1 cellular context compared by ENCODE assay signal in the genomic region with DNA sequence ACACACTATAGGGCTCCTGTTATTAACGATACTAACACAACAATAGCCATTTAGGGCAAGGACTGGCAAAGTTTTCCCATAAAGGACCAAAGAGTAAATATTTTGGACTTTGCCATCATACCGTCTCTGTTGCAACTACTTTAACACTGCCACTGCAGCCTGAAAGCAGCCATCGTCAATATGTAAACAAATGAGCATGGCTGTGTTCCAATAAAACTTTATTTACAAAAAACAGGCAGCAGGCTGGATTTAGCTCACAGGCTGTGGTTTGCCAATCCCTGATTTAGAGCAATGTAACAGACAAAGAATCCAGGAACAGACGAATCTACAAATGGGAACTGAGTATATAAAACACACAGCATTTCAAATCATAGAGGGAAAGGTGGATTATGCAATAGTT.
TF ChIP-seq lines count a peak whose summit lies in the region.

No MANE protein-coding gene starts in this region.

TF ChIP-seq in HepG2, 621 proteins besides CTCF, POLR2A, EP300 and RAD21 (continued from another document):
- TF ChIP-seq, protein P1, sequence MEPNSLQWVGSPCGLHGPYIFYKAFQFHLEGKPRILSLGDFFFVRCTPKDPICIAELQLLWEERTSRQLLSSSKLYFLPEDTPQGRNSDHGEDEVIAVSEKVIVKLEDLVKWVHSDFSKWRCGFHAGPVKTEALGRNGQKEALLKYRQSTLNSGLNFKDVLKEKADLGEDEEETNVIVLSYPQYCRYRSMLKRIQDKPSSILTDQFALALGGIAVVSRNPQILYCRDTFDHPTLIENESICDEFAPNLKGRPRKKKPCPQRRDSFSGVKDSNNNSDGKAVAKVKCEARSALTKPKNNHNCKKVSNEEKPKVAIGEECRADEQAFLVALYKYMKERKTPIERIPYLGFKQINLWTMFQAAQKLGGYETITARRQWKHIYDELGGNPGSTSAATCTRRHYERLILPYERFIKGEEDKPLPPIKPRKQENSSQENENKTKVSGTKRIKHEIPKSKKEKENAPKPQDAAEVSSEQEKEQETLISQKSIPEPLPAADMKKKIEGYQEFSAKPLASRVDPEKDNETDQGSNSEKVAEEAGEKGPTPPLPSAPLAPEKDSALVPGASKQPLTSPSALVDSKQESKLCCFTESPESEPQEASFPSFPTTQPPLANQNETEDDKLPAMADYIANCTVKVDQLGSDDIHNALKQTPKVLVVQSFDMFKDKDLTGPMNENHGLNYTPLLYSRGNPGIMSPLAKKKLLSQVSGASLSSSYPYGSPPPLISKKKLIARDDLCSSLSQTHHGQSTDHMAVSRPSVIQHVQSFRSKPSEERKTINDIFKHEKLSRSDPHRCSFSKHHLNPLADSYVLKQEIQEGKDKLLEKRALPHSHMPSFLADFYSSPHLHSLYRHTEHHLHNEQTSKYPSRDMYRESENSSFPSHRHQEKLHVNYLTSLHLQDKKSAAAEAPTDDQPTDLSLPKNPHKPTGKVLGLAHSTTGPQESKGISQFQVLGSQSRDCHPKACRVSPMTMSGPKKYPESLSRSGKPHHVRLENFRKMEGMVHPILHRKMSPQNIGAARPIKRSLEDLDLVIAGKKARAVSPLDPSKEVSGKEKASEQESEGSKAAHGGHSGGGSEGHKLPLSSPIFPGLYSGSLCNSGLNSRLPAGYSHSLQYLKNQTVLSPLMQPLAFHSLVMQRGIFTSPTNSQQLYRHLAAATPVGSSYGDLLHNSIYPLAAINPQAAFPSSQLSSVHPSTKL (CRISPR knock-in tag; IDR thresholded peaks at IDR 0.05) = peak; percentile 70
- TF ChIP-seq ZNF550 (CRISPR knock-in tag; IDR thresholded peaks at IDR 0.05; ENCODE audit: borderline replicate concordance) (no peak), SMAD3 (CRISPR knock-in tag; IDR thresholded peaks at IDR 0.05) (no peak), NCOA2 (CRISPR knock-in tag; IDR thresholded peaks at IDR 0.05) (no peak), ZNF329 (CRISPR knock-in tag; IDR thresholded peaks at IDR 0.05; ENCODE audit: low read depth) (no peak), MIXL1 (CRISPR knock-in tag; IDR thresholded peaks at IDR 0.05) (no peak), ZNF761 (CRISPR knock-in tag; conservative IDR thresholded peaks at IDR 0.05) (no peak), FOXK1 (CRISPR knock-in tag; IDR thresholded peaks at IDR 0.05; ENCODE audit: borderline replicate concordance, low read depth) (peak; percentile 86; the same call in 1 of the 2 replicates)
- TF ChIP-seq, protein P2, sequence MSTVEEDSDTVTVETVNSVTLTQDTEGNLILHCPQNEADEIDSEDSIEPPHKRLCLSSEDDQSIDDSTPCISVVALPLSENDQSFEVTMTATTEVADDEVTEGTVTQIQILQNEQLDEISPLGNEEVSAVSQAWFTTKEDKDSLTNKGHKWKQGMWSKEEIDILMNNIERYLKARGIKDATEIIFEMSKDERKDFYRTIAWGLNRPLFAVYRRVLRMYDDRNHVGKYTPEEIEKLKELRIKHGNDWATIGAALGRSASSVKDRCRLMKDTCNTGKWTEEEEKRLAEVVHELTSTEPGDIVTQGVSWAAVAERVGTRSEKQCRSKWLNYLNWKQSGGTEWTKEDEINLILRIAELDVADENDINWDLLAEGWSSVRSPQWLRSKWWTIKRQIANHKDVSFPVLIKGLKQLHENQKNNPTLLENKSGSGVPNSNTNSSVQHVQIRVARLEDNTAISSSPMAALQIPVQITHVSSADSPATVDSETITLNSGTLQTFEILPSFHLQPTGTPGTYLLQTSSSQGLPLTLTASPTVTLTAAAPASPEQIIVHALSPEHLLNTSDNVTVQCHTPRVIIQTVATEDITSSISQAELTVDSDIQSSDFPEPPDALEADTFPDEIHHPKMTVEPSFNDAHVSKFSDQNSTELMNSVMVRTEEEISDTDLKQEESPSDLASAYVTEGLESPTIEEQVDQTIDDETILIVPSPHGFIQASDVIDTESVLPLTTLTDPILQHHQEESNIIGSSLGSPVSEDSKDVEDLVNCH (CRISPR knock-in tag; IDR thresholded peaks at IDR 0.05) = no peak
- TF ChIP-seq, protein P3, sequence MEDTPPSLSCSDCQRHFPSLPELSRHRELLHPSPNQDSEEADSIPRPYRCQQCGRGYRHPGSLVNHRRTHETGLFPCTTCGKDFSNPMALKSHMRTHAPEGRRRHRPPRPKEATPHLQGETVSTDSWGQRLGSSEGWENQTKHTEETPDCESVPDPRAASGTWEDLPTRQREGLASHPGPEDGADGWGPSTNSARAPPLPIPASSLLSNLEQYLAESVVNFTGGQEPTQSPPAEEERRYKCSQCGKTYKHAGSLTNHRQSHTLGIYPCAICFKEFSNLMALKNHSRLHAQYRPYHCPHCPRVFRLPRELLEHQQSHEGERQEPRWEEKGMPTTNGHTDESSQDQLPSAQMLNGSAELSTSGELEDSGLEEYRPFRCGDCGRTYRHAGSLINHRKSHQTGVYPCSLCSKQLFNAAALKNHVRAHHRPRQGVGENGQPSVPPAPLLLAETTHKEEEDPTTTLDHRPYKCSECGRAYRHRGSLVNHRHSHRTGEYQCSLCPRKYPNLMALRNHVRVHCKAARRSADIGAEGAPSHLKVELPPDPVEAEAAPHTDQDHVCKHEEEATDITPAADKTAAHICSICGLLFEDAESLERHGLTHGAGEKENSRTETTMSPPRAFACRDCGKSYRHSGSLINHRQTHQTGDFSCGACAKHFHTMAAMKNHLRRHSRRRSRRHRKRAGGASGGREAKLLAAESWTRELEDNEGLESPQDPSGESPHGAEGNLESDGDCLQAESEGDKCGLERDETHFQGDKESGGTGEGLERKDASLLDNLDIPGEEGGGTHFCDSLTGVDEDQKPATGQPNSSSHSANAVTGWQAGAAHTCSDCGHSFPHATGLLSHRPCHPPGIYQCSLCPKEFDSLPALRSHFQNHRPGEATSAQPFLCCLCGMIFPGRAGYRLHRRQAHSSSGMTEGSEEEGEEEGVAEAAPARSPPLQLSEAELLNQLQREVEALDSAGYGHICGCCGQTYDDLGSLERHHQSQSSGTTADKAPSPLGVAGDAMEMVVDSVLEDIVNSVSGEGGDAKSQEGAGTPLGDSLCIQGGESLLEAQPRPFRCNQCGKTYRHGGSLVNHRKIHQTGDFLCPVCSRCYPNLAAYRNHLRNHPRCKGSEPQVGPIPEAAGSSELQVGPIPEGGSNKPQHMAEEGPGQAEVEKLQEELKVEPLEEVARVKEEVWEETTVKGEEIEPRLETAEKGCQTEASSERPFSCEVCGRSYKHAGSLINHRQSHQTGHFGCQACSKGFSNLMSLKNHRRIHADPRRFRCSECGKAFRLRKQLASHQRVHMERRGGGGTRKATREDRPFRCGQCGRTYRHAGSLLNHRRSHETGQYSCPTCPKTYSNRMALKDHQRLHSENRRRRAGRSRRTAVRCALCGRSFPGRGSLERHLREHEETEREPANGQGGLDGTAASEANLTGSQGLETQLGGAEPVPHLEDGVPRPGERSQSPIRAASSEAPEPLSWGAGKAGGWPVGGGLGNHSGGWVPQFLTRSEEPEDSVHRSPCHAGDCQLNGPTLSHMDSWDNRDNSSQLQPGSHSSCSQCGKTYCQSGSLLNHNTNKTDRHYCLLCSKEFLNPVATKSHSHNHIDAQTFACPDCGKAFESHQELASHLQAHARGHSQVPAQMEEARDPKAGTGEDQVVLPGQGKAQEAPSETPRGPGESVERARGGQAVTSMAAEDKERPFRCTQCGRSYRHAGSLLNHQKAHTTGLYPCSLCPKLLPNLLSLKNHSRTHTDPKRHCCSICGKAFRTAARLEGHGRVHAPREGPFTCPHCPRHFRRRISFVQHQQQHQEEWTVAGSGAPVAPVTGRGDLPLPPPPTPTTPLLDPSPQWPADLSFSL (CRISPR knock-in tag; IDR thresholded peaks at IDR 0.05) = no peak
- TF ChIP-seq, protein P4, sequence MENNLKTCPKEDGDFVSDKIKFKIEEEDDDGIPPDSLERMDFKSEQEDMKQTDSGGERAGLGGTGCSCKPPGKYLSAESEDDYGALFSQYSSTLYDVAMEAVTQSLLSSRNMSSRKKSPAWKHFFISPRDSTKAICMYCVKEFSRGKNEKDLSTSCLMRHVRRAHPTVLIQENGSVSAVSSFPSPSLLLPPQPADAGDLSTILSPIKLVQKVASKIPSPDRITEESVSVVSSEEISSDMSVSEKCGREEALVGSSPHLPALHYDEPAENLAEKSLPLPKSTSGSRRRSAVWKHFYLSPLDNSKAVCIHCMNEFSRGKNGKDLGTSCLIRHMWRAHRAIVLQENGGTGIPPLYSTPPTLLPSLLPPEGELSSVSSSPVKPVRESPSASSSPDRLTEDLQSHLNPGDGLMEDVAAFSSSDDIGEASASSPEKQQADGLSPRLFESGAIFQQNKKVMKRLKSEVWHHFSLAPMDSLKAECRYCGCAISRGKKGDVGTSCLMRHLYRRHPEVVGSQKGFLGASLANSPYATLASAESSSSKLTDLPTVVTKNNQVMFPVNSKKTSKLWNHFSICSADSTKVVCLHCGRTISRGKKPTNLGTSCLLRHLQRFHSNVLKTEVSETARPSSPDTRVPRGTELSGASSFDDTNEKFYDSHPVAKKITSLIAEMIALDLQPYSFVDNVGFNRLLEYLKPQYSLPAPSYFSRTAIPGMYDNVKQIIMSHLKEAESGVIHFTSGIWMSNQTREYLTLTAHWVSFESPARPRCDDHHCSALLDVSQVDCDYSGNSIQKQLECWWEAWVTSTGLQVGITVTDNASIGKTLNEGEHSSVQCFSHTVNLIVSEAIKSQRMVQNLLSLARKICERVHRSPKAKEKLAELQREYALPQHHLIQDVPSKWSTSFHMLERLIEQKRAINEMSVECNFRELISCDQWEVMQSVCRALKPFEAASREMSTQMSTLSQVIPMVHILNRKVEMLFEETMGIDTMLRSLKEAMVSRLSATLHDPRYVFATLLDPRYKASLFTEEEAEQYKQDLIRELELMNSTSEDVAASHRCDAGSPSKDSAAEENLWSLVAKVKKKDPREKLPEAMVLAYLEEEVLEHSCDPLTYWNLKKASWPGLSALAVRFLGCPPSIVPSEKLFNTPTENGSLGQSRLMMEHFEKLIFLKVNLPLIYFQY (CRISPR knock-in tag; IDR thresholded peaks at IDR 0.05; ENCODE audit: borderline replicate concordance) = no peak
